Comparison of ENCODE assay signal across 1 cellular context in the genomic region with DNA sequence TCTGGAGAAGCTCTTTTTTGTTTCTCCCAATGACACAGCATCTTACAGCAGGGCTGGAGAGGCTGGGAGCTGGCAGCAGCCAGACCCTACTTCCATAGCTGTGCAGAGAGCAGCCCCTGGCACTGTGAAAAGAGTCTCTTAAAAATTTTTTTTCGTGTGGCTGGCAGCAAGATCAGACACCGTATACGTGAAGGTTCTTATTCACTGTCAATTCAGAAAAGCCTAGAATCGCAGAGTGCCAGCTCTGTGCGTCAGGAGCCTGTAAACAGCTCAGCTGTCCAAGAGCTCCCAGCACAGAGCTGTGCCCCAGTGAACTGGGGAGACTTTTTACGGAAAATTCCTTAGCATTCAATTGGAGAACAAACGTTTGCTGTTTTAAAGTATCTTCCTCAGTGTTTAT.
TF ChIP-seq lines count a peak whose summit lies in the region.

No MANE protein-coding gene starts in this region.

TF ChIP-seq in GM23338, 12 proteins besides CTCF, POLR2A, EP300 and RAD21 (continued from another document):
- TF ChIP-seq, protein P1, sequence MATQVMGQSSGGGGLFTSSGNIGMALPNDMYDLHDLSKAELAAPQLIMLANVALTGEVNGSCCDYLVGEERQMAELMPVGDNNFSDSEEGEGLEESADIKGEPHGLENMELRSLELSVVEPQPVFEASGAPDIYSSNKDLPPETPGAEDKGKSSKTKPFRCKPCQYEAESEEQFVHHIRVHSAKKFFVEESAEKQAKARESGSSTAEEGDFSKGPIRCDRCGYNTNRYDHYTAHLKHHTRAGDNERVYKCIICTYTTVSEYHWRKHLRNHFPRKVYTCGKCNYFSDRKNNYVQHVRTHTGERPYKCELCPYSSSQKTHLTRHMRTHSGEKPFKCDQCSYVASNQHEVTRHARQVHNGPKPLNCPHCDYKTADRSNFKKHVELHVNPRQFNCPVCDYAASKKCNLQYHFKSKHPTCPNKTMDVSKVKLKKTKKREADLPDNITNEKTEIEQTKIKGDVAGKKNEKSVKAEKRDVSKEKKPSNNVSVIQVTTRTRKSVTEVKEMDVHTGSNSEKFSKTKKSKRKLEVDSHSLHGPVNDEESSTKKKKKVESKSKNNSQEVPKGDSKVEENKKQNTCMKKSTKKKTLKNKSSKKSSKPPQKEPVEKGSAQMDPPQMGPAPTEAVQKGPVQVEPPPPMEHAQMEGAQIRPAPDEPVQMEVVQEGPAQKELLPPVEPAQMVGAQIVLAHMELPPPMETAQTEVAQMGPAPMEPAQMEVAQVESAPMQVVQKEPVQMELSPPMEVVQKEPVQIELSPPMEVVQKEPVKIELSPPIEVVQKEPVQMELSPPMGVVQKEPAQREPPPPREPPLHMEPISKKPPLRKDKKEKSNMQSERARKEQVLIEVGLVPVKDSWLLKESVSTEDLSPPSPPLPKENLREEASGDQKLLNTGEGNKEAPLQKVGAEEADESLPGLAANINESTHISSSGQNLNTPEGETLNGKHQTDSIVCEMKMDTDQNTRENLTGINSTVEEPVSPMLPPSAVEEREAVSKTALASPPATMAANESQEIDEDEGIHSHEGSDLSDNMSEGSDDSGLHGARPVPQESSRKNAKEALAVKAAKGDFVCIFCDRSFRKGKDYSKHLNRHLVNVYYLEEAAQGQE (IDR thresholded peaks at IDR 0.05; ENCODE audit: unreplicated experiment): no peak
- TF ChIP-seq, protein P2, sequence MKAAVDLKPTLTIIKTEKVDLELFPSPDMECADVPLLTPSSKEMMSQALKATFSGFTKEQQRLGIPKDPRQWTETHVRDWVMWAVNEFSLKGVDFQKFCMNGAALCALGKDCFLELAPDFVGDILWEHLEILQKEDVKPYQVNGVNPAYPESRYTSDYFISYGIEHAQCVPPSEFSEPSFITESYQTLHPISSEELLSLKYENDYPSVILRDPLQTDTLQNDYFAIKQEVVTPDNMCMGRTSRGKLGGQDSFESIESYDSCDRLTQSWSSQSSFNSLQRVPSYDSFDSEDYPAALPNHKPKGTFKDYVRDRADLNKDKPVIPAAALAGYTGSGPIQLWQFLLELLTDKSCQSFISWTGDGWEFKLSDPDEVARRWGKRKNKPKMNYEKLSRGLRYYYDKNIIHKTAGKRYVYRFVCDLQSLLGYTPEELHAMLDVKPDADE (IDR thresholded peaks at IDR 0.05): no peak
- TF ChIP-seq STAT1 (IDR thresholded peaks at IDR 0.05; ENCODE audit: unreplicated experiment): no peak
